Comparison of ENCODE assay signal across 8 cellular contexts in the genomic region with DNA sequence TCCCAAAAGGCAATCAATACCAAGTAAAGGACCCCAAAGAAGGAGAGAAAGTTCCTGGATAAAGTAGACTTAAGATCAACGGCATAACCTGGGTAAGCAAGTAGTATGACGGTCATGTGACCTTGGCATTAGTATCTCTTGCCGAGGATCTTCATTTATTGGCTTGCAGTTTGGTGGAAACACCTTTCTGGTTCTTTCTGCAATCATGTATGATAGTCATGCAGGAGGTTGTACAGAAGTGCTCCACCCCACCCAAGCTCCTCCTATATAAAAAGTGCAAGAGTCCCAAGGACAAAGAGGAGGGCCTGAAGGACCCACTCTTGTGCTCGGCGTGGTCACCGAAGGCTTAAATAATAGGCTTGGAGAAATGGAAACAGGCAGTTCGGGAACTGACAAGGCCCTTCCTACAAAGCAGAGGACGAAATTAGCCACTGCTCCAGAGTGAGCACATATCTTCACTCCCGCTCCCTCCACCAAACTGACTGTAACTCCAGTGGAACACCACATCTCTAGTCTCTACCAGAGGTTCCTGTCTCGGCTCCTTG.
DNase-seq lines count a peak whose midpoint lies in the region; ATAC-seq and TF ChIP-seq lines count a peak whose summit lies in the region.

No MANE protein-coding gene starts in this region.

- 0 out of 2 replicates have a peak, but pooled peaks cover 3% of the 10 kb centered on the region for H4K20me1 ChIP-seq in OCI-LY3 (ENCODE audit: insufficient read depth, low read length)

- peak; percentile 21 for DNase-seq in activated CD8-positive, alpha-beta memory T cell treated with anti-CD3 and anti-CD28 coated beads, Interleukin-2, amount 50 U/mL, for 4 hours
- DNase-seq in activated CD8-positive, alpha-beta memory T cell treated with anti-CD3 and anti-CD28 coated beads, Interleukin-2, amount 50 U/mL, for 48 hours, result no peak
- DNase-seq in brain microvascular endothelial cell (no peak), activated gamma-delta T cell treated with Interleukin-2 at 50 U/mL for 16 hours (no peak)
- peak; percentile 9 to 18 for DNase-seq in stimulated activated CD4-positive, alpha-beta T cell treated with anti-CD3 and anti-CD28 coated beads, Interleukin-4, amount 100 ng/mL, for 4 hours

- ATAC-seq in HG02642 (IDR thresholded peaks at IDR 0.05; ENCODE audit: poor library complexity, unreplicated experiment), result no peak

- peak overlapping the region; percentile 79 for H3K9ac ChIP-seq in OCI-LY3 (ENCODE audit: low read length)

- no peak overlapping the region for H2AFZ ChIP-seq in OCI-LY3 (ENCODE audit: low read depth, low read length)

- peaks cover 52% of the 10 kb centered on the region for H3K4me1 ChIP-seq in OCI-LY3 (ENCODE audit: low read length)

- in situ Hi-C loops in brain microvascular endothelial cell (cut with HindIII; ENCODE audit: low pct_ligation_motif_present, low sequenced_read_pairs), result no loop called here

- H3K36me3 ChIP-seq in OCI-LY3 (replicated peaks; ENCODE audit: low read depth, low read length) (peaks cover 10% of the 10 kb centered on the region), brain microvascular endothelial cell (replicated peaks) (peaks cover 9% of the 10 kb centered on the region)

- peak overlapping the region; percentile 93 for H3K4me2 ChIP-seq in OCI-LY3 (ENCODE audit: low read length)

- H3K27ac ChIP-seq in OCI-LY3 (ENCODE audit: low read length), result peak overlapping the region; percentile 71
- H3K27ac ChIP-seq in brain microvascular endothelial cell, result peak overlapping the region; percentile 80
- peak overlapping the region; percentile 81 for H3K27ac ChIP-seq in layer of hippocampus (ENCODE audit: low read depth, low read length)

- H3K4me3 ChIP-seq in OCI-LY3 (ENCODE audit: low read length), result peak overlapping the region; percentile 85
- H3K4me3 ChIP-seq in brain microvascular endothelial cell (ENCODE audit: low read depth, low read length), result peak overlapping the region; percentile 93

- no peaks in the 10 kb centered on the region for H3K27me3 ChIP-seq in OCI-LY3 (ENCODE audit: low read depth, low read length)
- no peaks in the 10 kb centered on the region for H3K27me3 ChIP-seq in brain microvascular endothelial cell (replicated peaks)
- H3K27me3 ChIP-seq in layer of hippocampus (ENCODE audit: control insufficient read depth, insufficient read depth, low read length), result no peaks in the 10 kb centered on the region

- H3K79me2 ChIP-seq in OCI-LY3 (ENCODE audit: low read length), result peaks cover 63% of the 10 kb centered on the region

- no peaks in the 10 kb centered on the region for H3K9me3 ChIP-seq in OCI-LY3 (ENCODE audit: insufficient read depth, low read length)

- no peak for TF ChIP-seq CTCF in OCI-LY3 (IDR thresholded peaks at IDR 0.05; ENCODE audit: low read depth, low read length)
- no peak for TF ChIP-seq CTCF in brain microvascular endothelial cell (IDR thresholded peaks at IDR 0.05; ENCODE audit: low read depth, low read length, missing control alignments)

Comparison
In these comparisons a context has a peak if more than half of its experiments do, and no peak if none do; other contexts are left out.
1. DNase-seq: peak in activated CD8-positive, alpha-beta memory T cell treated with anti-CD3 and anti-CD28 coated beads, Interleukin-2, amount 50 U/mL, for 4 hours (single experiment) and stimulated activated CD4-positive, alpha-beta T cell treated with anti-CD3 and anti-CD28 coated beads, Interleukin-4, amount 100 ng/mL, for 4 hours (2 of 2); none in activated CD8-positive, alpha-beta memory T cell treated with anti-CD3 and anti-CD28 coated beads, Interleukin-2, amount 50 U/mL, for 48 hours (single experiment), brain microvascular endothelial cell (single experiment) and activated gamma-delta T cell treated with Interleukin-2 at 50 U/mL for 16 hours (single experiment).
2. Peak in every context shown above with its lines, with median percentiles within 50 percentile points of each other: H3K27ac ChIP-seq.